In genomic region chr17:43673516-43674323, GRCh38 we compare ENCODE assay signal across 8 cellular contexts. TPM values are rescaled to one million over a fixed set of nuclear protein-coding genes. Genes with fewer than 3 reads are reported as not detected.
A peak's percentile ranks its signal among the peaks of the same experiment; 100 is the strongest.
DNase-seq lines count a peak whose midpoint lies in the region; ATAC-seq and TF ChIP-seq lines count a peak whose summit lies in the region.

No MANE protein-coding gene starts in this region.

- H3K27ac ChIP-seq in liver (ENCODE audit: low read depth in 1 of 2, low read length in 2 of 2), result no peak overlapping the region

- peaks cover 0 to 13% (median 3%) of the 10 kb centered on the region in 4 donors for H3K4me1 ChIP-seq in liver (ENCODE audit: control insufficient read depth in 4 of 4, insufficient read depth in 4 of 4, low read length in 3 of 4)

- WGBS in liver, result 57% methylated on average over 14 of the region's 14 CpGs

- TF ChIP-seq RAD21 in liver (IDR thresholded peaks at IDR 0.05), result peak; percentile 92 to 94

- no peak overlapping the region for H3K9ac ChIP-seq in liver (ENCODE audit: low read depth in 1 of 2, low read length in 2 of 2)

- no peak for ATAC-seq in HG03108 (IDR thresholded peaks at IDR 0.05; ENCODE audit: unreplicated experiment)

- no peaks in the 10 kb centered on the region for H3K9me3 ChIP-seq in liver (ENCODE audit: control insufficient read depth in 4 of 4, low read length in 3 of 4)

- no peak overlapping the region for H3K4me3 ChIP-seq in choroid plexus epithelial cell (ENCODE audit: low read depth, low read length)
- no peak overlapping the region for H3K4me3 ChIP-seq in liver (ENCODE audit: low read depth in 1 of 3, low read length in 3 of 3)

- no peaks in the 10 kb centered on the region for H3K27me3 ChIP-seq in liver (ENCODE audit: control insufficient read depth in 4 of 4, insufficient read depth in 4 of 4, low read length in 3 of 4)

- DNase-seq in A172 (ENCODE audit: low spot score) (peak; percentile 71), NCI-H2227 (lab: John Stamatoyannopoulos, UW; ENCODE audit: unreplicated experiment) (peak; percentile 71), choroid plexus epithelial cell (ENCODE audit: low read depth) (peak; percentile 75)
- DNase-seq in activated CD4-positive, alpha-beta T cell treated with anti-CD3 and anti-CD28 coated beads for 4 hours, result peak; percentile 60 to 70
- peak; percentile 43 to 62 (median 60) for DNase-seq in stimulated activated CD4-positive, alpha-beta T cell treated with anti-CD3 and anti-CD28 coated beads, TNF-alpha, amount 100 ng/mL, for 48 hours (ENCODE audit: low read depth in 3 of 3)

- TF ChIP-seq CTCF in GM12874 (IDR thresholded peaks at IDR 0.05; ENCODE audit: insufficient read depth, low read depth, low read length) (peak; percentile 88), choroid plexus epithelial cell (conservative IDR thresholded peaks at IDR 0.05; ENCODE audit: low read depth, low read length) (peak; percentile 97), liver (IDR thresholded peaks at IDR 0.05; ENCODE audit: low read depth, low read length, missing input control) (peak; percentile 89)

- no peaks in the 10 kb centered on the region for H3K36me3 ChIP-seq in liver (ENCODE audit: control insufficient read depth in 4 of 4, insufficient read depth in 3 of 4, low read depth in 1 of 4, low read length in 3 of 4)

TF ChIP-seq in liver, 16 proteins besides CTCF, POLR2A, EP300 and RAD21:
- TF ChIP-seq EGR1 (IDR thresholded peaks at IDR 0.05; ENCODE audit: low read depth in 2 of 2), result no peak
- TF ChIP-seq MAX (IDR thresholded peaks at IDR 0.05), result no peak
- no peak for TF ChIP-seq FOXA1 (IDR thresholded peaks at IDR 0.05)
- TF ChIP-seq NR2F2 (IDR thresholded peaks at IDR 0.05), result no peak
- TF ChIP-seq YY1 (IDR thresholded peaks at IDR 0.05), result no peak
- no peak for TF ChIP-seq JUND (IDR thresholded peaks at IDR 0.05)

RNA-seq across cellular contexts. Expression of gene MEOX1, which starts 12.0 kb away (rescaled TPM):
- total RNA-seq in A172 (2014; rRNA removed; shearing (Covaris generic)), result not detected in 2 replicates
- under 1 TPM in 1 of 2 donors, not detected in 1; 0.33 TPM for total RNA-seq in liver
- polyA plus RNA-seq in liver, result under 1 TPM in 1 of 2 donors, not detected in 1; 0.05 TPM
